In genomic region chr10:121700416-121700815, GRCh38 we compare ENCODE assay signal across 1 cellular context.
TF ChIP-seq lines count a peak whose summit lies in the region.

No MANE protein-coding gene starts in this region.

TF ChIP-seq in HEK293, 187 proteins besides CTCF, POLR2A, EP300 and RAD21 (continued from another document):
- TF ChIP-seq, protein P1, sequence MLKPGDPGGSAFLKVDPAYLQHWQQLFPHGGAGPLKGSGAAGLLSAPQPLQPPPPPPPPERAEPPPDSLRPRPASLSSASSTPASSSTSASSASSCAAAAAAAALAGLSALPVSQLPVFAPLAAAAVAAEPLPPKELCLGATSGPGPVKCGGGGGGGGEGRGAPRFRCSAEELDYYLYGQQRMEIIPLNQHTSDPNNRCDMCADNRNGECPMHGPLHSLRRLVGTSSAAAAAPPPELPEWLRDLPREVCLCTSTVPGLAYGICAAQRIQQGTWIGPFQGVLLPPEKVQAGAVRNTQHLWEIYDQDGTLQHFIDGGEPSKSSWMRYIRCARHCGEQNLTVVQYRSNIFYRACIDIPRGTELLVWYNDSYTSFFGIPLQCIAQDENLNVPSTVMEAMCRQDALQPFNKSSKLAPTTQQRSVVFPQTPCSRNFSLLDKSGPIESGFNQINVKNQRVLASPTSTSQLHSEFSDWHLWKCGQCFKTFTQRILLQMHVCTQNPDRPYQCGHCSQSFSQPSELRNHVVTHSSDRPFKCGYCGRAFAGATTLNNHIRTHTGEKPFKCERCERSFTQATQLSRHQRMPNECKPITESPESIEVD (tag by site-specific recombination; IDR thresholded peaks at IDR 0.05): no peak
- TF ChIP-seq, protein P2, sequence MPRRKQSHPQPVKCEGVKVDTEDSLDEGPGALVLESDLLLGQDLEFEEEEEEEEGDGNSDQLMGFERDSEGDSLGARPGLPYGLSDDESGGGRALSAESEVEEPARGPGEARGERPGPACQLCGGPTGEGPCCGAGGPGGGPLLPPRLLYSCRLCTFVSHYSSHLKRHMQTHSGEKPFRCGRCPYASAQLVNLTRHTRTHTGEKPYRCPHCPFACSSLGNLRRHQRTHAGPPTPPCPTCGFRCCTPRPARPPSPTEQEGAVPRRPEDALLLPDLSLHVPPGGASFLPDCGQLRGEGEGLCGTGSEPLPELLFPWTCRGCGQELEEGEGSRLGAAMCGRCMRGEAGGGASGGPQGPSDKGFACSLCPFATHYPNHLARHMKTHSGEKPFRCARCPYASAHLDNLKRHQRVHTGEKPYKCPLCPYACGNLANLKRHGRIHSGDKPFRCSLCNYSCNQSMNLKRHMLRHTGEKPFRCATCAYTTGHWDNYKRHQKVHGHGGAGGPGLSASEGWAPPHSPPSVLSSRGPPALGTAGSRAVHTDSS (tag by site-specific recombination; IDR thresholded peaks at IDR 0.05): no peak
- TF ChIP-seq, protein P3, sequence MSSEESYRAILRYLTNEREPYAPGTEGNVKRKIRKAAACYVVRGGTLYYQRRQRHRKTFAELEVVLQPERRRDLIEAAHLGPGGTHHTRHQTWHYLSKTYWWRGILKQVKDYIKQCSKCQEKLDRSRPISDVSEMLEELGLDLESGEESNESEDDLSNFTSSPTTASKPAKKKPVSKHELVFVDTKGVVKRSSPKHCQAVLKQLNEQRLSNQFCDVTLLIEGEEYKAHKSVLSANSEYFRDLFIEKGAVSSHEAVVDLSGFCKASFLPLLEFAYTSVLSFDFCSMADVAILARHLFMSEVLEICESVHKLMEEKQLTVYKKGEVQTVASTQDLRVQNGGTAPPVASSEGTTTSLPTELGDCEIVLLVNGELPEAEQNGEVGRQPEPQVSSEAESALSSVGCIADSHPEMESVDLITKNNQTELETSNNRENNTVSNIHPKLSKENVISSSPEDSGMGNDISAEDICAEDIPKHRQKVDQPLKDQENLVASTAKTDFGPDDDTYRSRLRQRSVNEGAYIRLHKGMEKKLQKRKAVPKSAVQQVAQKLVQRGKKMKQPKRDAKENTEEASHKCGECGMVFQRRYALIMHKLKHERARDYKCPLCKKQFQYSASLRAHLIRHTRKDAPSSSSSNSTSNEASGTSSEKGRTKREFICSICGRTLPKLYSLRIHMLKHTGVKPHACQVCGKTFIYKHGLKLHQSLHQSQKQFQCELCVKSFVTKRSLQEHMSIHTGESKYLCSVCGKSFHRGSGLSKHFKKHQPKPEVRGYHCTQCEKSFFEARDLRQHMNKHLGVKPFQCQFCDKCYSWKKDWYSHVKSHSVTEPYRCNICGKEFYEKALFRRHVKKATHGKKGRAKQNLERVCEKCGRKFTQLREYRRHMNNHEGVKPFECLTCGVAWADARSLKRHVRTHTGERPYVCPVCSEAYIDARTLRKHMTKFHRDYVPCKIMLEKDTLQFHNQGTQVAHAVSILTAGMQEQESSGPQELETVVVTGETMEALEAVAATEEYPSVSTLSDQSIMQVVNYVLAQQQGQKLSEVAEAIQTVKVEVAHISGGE (tag by site-specific recombination; conservative IDR thresholded peaks at IDR 0.05; ENCODE audit: low read depth): no peak
- TF ChIP-seq BCL6B (tag by site-specific recombination; IDR thresholded peaks at IDR 0.05) (no peak), ZNF280D (tag by site-specific recombination; IDR thresholded peaks at IDR 0.05) (peak; percentile 95), ZNF623 (tag by site-specific recombination; IDR thresholded peaks at IDR 0.05) (no peak), YY2 (tag by site-specific recombination; IDR thresholded peaks at IDR 0.05) (no peak), KLF10 (tag by site-specific recombination; IDR thresholded peaks at IDR 0.05) (no peak), SETDB1 (IDR thresholded peaks at IDR 0.05; ENCODE audit: insufficient read length, low read length) (peak; percentile 44)
